ENCODE assay signal across 10 cellular contexts in genomic region chr20:31666258-31667042, GRCh38. TPM values are rescaled to one million over a fixed set of nuclear protein-coding genes. Genes with fewer than 3 reads are reported as not detected.
DNase-seq lines count a peak whose midpoint lies in the region; ATAC-seq, FAIRE-seq and TF ChIP-seq lines count a peak whose summit lies in the region.
"Had no signal": no experiment of that assay in that cellular context is flagged by ENCODE, and none has a peak within 500 bp of the region (broad histone marks: within the 10 kb centered on the region; RNA-seq: fewer than 3 reads in every experiment).

No MANE protein-coding gene starts in this region.

- H3K27ac ChIP-seq in VCaP, result peak overlapping the region; percentile 94

- no peak for FAIRE-seq in GM12891 (lab: Jason Lieb, UNC)

- TF ChIP-seq CTCF in VCaP (conservative IDR thresholded peaks at IDR 0.05), result no peak

- peak; percentile 50 for DNase-seq in D341Med (ENCODE audit: low spot score)
- DNase-seq in Right ventricle myocardium superior, result peak; percentile 64
- peak; percentile 69 for DNase-seq in sciatic nerve (ENCODE audit: low spot score)
- no peak for DNase-seq in NCI-H1105 treated with DMSO at 0.1 percent for 48 hours (lab: John Stamatoyannopoulos, UW)
- no peak for DNase-seq in GM12891 (ENCODE audit: insufficient read length, low spot score)
- DNase-seq: stimulated activated CD4-positive, alpha-beta T cell treated with anti-CD3 and anti-CD28 coated beads, Interleukin-4, amount 100 ng/mL, for 24 hours had no signal

- no peak for TF ChIP-seq POLR2A in GM12891 (IDR thresholded peaks at IDR 0.05; ENCODE audit: low read depth, low read length)

- ATAC-seq in Right ventricle myocardium superior (ENCODE audit: poor library complexity) (peak; percentile 52), sciatic nerve (peak; percentile 68), GM21381 (IDR thresholded peaks at IDR 0.05; ENCODE audit: unreplicated experiment) (no peak), HG03460 (IDR thresholded peaks at IDR 0.05; ENCODE audit: unreplicated experiment) (no peak)

- intact Hi-C loops in Right ventricle myocardium superior (cut with DNase I) (no loop called here), sciatic nerve (cut with DNase I) (no loop called here)

TF ChIP-seq in GM12891, 5 proteins besides CTCF, POLR2A, EP300 and RAD21:
- TF ChIP-seq PAX5 (IDR thresholded peaks at IDR 0.05; ENCODE audit: insufficient read depth, low read length, severe bottlenecking) (no peak), POLR2AphosphoS5 (IDR thresholded peaks at IDR 0.05; ENCODE audit: low read depth, low read length) (no peak), TAF1 (IDR thresholded peaks at IDR 0.05; ENCODE audit: low read depth, low read length) (no peak), POU2F2 (IDR thresholded peaks at IDR 0.05; ENCODE audit: low read depth, low read length) (no peak), SPI1 (IDR thresholded peaks at IDR 0.05; ENCODE audit: low read depth, low read length) (no peak)

RNA-seq across cellular contexts. Expression of gene COX4I2, which starts 28.7 kb away (rescaled TPM):
- total RNA-seq in Right ventricle myocardium superior, result 9.3 TPM
- total RNA-seq in sciatic nerve, result 8.3 TPM
- not detected for polyA plus RNA-seq in GM12891 (2012; ENCODE audit: low read depth, missing spikeins)
- total RNA-seq: NCI-H460 had no signal

RNA-seq across cellular contexts. Expression of gene BCL2L1, which starts 56.2 kb away (rescaled TPM):
- total RNA-seq in Right ventricle myocardium superior, result 48.7 TPM
- total RNA-seq in sciatic nerve, result 112 TPM
- polyA plus RNA-seq in GM12891 (2012; ENCODE audit: low read depth, missing spikeins), result 40.2 TPM

Comparison
In these comparisons a context has a peak if more than half of its experiments do, and no peak if none do; other contexts are left out.
1. DNase-seq: peak in D341Med (single experiment), Right ventricle myocardium superior (single experiment) and sciatic nerve (single experiment); none in NCI-H1105 treated with DMSO at 0.1 percent for 48 hours (single experiment) and GM12891 (single experiment).
2. ATAC-seq: peak in Right ventricle myocardium superior (single experiment) and sciatic nerve (single experiment); none in GM21381 (single experiment) and HG03460 (single experiment).